Comparison of ENCODE assay signal across 24 cellular contexts in genomic region chr20:64217539-64217938, GRCh38. TPM values are rescaled to one million over a fixed set of nuclear protein-coding genes. Genes with fewer than 3 reads are reported as not detected.
DNase-seq lines count a peak whose midpoint lies in the region; ATAC-seq, FAIRE-seq and TF ChIP-seq lines count a peak whose summit lies in the region.
"Had no signal": no experiment of that assay in that cellular context is flagged by ENCODE, and none has a peak within 500 bp of the region (broad histone marks: within the 10 kb centered on the region; RNA-seq: fewer than 3 reads in every experiment).

No MANE protein-coding gene starts in this region.

- no peak for TF ChIP-seq EP300 in SK-N-SH (IDR thresholded peaks at IDR 0.05; ENCODE audit: borderline replicate concordance in 1 of 2, low read depth in 1 of 2, low read length in 1 of 2)

- H3K36me3 ChIP-seq in SK-N-SH (replicated peaks in 1 of 2; ENCODE audit: control insufficient read depth in 1 of 2, insufficient read depth in 2 of 2, low read length in 1 of 2) (no peaks in the 10 kb centered on the region), HEK293 (ENCODE audit: control insufficient read depth in 2 of 2, insufficient read depth in 1 of 2, low read length in 2 of 2) (no peaks in the 10 kb centered on the region), WERI-Rb-1 (peaks cover 2% of the 10 kb centered on the region; the same call in 1 of the 2 replicates), mucosa of descending colon (ENCODE audit: low read depth) (no peaks in the 10 kb centered on the region)

- POLR2A ChIA-PET in SK-N-SH (lab: Yijun Ruan, JAX), result no interaction called here
- POLR2A ChIA-PET in HEK293 (lab: Yijun Ruan, JAX), result no interaction called here

- intact Hi-C loops in mucosa of descending colon (cut with DNase I, micrococcal nuclease), result no loop called here

- no peak for FAIRE-seq in D721Med (lab: Jason Lieb, UNC)
- FAIRE-seq: A549, GM12878, RCC 7860 had no signal

- ATAC-seq in SK-N-SH treated with all-trans-retinoic acid at 6 μM for 48 hours, result no peak
- peak; percentile 15 for ATAC-seq in mucosa of descending colon
- ATAC-seq in GM18858 (IDR thresholded peaks at IDR 0.05; ENCODE audit: unreplicated experiment), result no peak
- ATAC-seq: A549, GM12878 had no signal

- no peak overlapping the region for H3K9ac ChIP-seq in SK-N-SH

- H3K27me3 ChIP-seq in SK-N-SH (ENCODE audit: insufficient read depth) (no peaks in the 10 kb centered on the region; the same call in 1 of the 2 replicates), WERI-Rb-1 (ENCODE audit: insufficient read depth, low read depth, severe bottlenecking) (no peaks in the 10 kb centered on the region)

- H3K4me3 ChIP-seq in SK-N-SH (ENCODE audit: low read depth in 2 of 2, low read length in 1 of 2) (no peak overlapping the region), HEK293 (ENCODE audit: low read depth, low read length) (no peak overlapping the region), WERI-Rb-1 (ENCODE audit: low read depth, low read length) (no peak overlapping the region), mucosa of descending colon (no peak overlapping the region)
- H3K4me3 ChIP-seq: A549, GM12878 had no signal

- no peaks in the 10 kb centered on the region for H3K9me3 ChIP-seq in SK-N-SH
- no peaks in the 10 kb centered on the region for H3K9me3 ChIP-seq in HEK293 (ENCODE audit: control insufficient read depth, insufficient read depth, low read depth, low read length)
- H3K9me3 ChIP-seq in WERI-Rb-1 (ENCODE audit: severe bottlenecking), result no peaks in the 10 kb centered on the region
- no peaks in the 10 kb centered on the region for H3K9me3 ChIP-seq in mucosa of descending colon
- H3K9me3 ChIP-seq: A549 had no signal

- DNase-seq in SK-N-SH (peak; percentile 55), WERI-Rb-1 (peak; percentile 77), mucosa of descending colon (no peak), COLO668 (lab: John Stamatoyannopoulos, UW; ENCODE audit: unreplicated experiment) (no peak), D721Med (ENCODE audit: insufficient read length, low spot score) (no peak)
- DNase-seq: DMS79 treated with DMSO at 0.1 percent for 48 hours, GOT3, HCEC 1CT, MM.1S, NCI-H1048, NCI-H1417 treated with DMSO at 0.1 percent for 48 hours, NCI-H187, NCI-H446 treated with DMSO at 0.1 percent for 48 hours, NCI-H748 treated with DMSO at 0.1 percent for 48 hours, OCI-M1, SHP77 had no signal

- H3K9me2 ChIP-seq in SK-N-SH, result no peaks in the 10 kb centered on the region

- no peaks in the 10 kb centered on the region for H3F3A ChIP-seq in SK-N-SH (replicated peaks; ENCODE audit: insufficient read depth)

- no peak for TF ChIP-seq CTCF in SK-N-SH (IDR thresholded peaks at IDR 0.05)
- TF ChIP-seq CTCF in HEK293 (tag by site-specific recombination; IDR thresholded peaks at IDR 0.05), result no peak
- TF ChIP-seq CTCF in WERI-Rb-1 (IDR thresholded peaks at IDR 0.05; ENCODE audit: low read depth, low read length), result no peak
- TF ChIP-seq CTCF in mucosa of descending colon (IDR thresholded peaks at IDR 0.05), result no peak
- no peak for TF ChIP-seq CTCF in D721Med (IDR thresholded peaks at IDR 0.05; ENCODE audit: insufficient read depth, missing control alignments)

- no peak overlapping the region; a peak in 1 of 4 replicates for H3K27ac ChIP-seq in SK-N-SH (ENCODE audit: low read depth in 2 of 2, low read length in 1 of 2)
- H3K27ac ChIP-seq in HEK293 (ENCODE audit: extremely low read depth, low read depth, low read length), result no peak overlapping the region
- peak overlapping the region; percentile 56 for H3K27ac ChIP-seq in WERI-Rb-1
- H3K27ac ChIP-seq: A549 had no signal

- CTCF ChIA-PET in SK-N-SH (lab: Yijun Ruan, JAX) (no interaction called here), HEK293 (lab: Yijun Ruan, JAX) (interaction anchor here (0.6 kb wide), 1 partner anchor 993 kb away, joined by 3 read pairs; no protein-coding TSS in a partner anchor)

- no peak overlapping the region for H2AFZ ChIP-seq in SK-N-SH (ENCODE audit: low read depth)

- no peaks in the 10 kb centered on the region for H3K79me2 ChIP-seq in SK-N-SH (ENCODE audit: insufficient read depth)

- no peak for TF ChIP-seq RAD21 in SK-N-SH (IDR thresholded peaks at IDR 0.05; ENCODE audit: low read length)

- no peaks in the 10 kb centered on the region for H4K20me1 ChIP-seq in SK-N-SH (ENCODE audit: insufficient read depth)

- 60% methylated on average over 6 of the region's 6 CpGs for WGBS in SK-N-SH (ENCODE audit: low lambda C conversion rate)

- H3K4me1 ChIP-seq in SK-N-SH (ENCODE audit: control insufficient read depth in 1 of 2, insufficient read depth in 2 of 2, low read depth in 1 of 2, low read length in 1 of 2) (peaks cover 0 to 42% of the 10 kb centered on the region in 2 experiments; a peak in 1 of 4 replicates), HEK293 (ENCODE audit: control insufficient read depth, insufficient read depth, low read length) (no peaks in the 10 kb centered on the region), mucosa of descending colon (ENCODE audit: low read depth) (no peaks in the 10 kb centered on the region)
- H3K4me1 ChIP-seq: A549 had no signal

- no peak overlapping the region for H3K4me2 ChIP-seq in SK-N-SH
- H3K4me2 ChIP-seq: A549 had no signal

TF ChIP-seq in SK-N-SH, 30 proteins besides CTCF, POLR2A, EP300 and RAD21 (continues in another document):
- TF ChIP-seq TEAD4 (IDR thresholded peaks at IDR 0.05; ENCODE audit: borderline replicate concordance, insufficient read depth) (no peak), NRF1 (IDR thresholded peaks at IDR 0.05; ENCODE audit: low read depth, low read length) (no peak), GABPA (IDR thresholded peaks at IDR 0.05; ENCODE audit: low read depth) (no peak), RCOR1 (IDR thresholded peaks at IDR 0.05; ENCODE audit: low read length) (no peak), FOXM1 (IDR thresholded peaks at IDR 0.05; ENCODE audit: low read depth) (no peak), JUND (IDR thresholded peaks at IDR 0.05) (no peak), SMC3 (IDR thresholded peaks at IDR 0.05; ENCODE audit: low read depth, low read length) (no peak), FOSL2 (IDR thresholded peaks at IDR 0.05; ENCODE audit: borderline replicate concordance, low read depth) (no peak), RFX5 (IDR thresholded peaks at IDR 0.05; ENCODE audit: low read length) (no peak)

TF ChIP-seq in SK-N-SH treated with all-trans-retinoic acid at 6 μM for 48 hours, 23 proteins besides CTCF, POLR2A, EP300 and RAD21 (continues in another document):
- TF ChIP-seq CSDC2 (CRISPR knock-in tag; IDR thresholded peaks at IDR 0.05), result no peak
- TF ChIP-seq OSR1 (CRISPR knock-in tag; IDR thresholded peaks at IDR 0.05), result no peak
- TF ChIP-seq TCF4 (CRISPR knock-in tag; IDR thresholded peaks at IDR 0.05; ENCODE audit: borderline replicate concordance), result no peak
- TF ChIP-seq RARB (CRISPR knock-in tag; IDR thresholded peaks at IDR 0.05), result no peak
- TF ChIP-seq ESRRG (CRISPR knock-in tag; IDR thresholded peaks at IDR 0.05), result no peak
- TF ChIP-seq BACH2 (CRISPR knock-in tag; IDR thresholded peaks at IDR 0.05; ENCODE audit: borderline replicate concordance), result no peak
- TF ChIP-seq SNAI2 (CRISPR knock-in tag; IDR thresholded peaks at IDR 0.05), result no peak
- no peak for TF ChIP-seq GLIS3 (CRISPR knock-in tag; IDR thresholded peaks at IDR 0.05)
- TF ChIP-seq ARNTL (CRISPR knock-in tag; IDR thresholded peaks at IDR 0.05; ENCODE audit: borderline replicate concordance, low read depth), result no peak
- no peak for TF ChIP-seq ZNF565 (CRISPR knock-in tag; conservative IDR thresholded peaks at IDR 0.05; ENCODE audit: low read depth)

TF ChIP-seq in HEK293, 187 proteins besides CTCF, POLR2A, EP300 and RAD21:
- TF ChIP-seq ZFP69B (tag by site-specific recombination; IDR thresholded peaks at IDR 0.05) (0 out of 2 replicates have a peak, but pooled peaks have one; percentile 36), ZNF248 (tag by site-specific recombination; IDR thresholded peaks at IDR 0.05) (no peak), KLF1 (tag by site-specific recombination; IDR thresholded peaks at IDR 0.05) (0 out of 2 replicates have a peak, but pooled peaks have one; percentile 42), GLIS1 (tag by site-specific recombination; IDR thresholded peaks at IDR 0.05) (0 out of 2 replicates have a peak, but pooled peaks have one; percentile 25)

RNA-seq across cellular contexts. Expression of gene PCMTD2, which starts 38.0 kb away (rescaled TPM):
- 50.7 and 53.2 TPM in 2 replicates for polyA plus RNA-seq in SK-N-SH (2012; rRNA removed)
- 50.7 and 59.5 TPM in 2 replicates for polyA plus RNA-seq in SK-N-SH (2012; cell fraction: cytosol; rRNA removed)
- 82.8 and 120 TPM in 2 replicates for polyA plus RNA-seq in SK-N-SH (2012; cell fraction: nucleus; rRNA removed)
- 10 to 100 TPM; 31.1 to 47.4 (median 34.9) TPM for total RNA-seq in mucosa of descending colon

RNA-seq across cellular contexts. Expression of gene MYT1, which starts 53.3 kb away (rescaled TPM):
- polyA plus RNA-seq in SK-N-SH (2012; rRNA removed), result 0.10 and 0.23 TPM in 2 replicates
- polyA plus RNA-seq in SK-N-SH (2012; cell fraction: cytosol; rRNA removed), result 0.08 and 0.41 TPM in 2 replicates
- 0.31 and 0.52 TPM in 2 replicates for polyA plus RNA-seq in SK-N-SH (2012; cell fraction: nucleus; rRNA removed)
- total RNA-seq in mucosa of descending colon, result under 1 TPM; 0.12 to 0.76 (median 0.14) TPM
- total RNA-seq: CD4-positive, alpha-beta memory T cell; GM12878; T-helper 2 cell treated with Interferon-gamma antibody and Interleukin-4, amounts not matched to agents 100 ng/mL and 5 ng/mL, for 36 hours had no signal
- polyA plus RNA-seq: CD4-positive, alpha-beta memory T cell had no signal

Comparison
In these comparisons a context has a peak if more than half of its experiments do, and no peak if none do; other contexts are left out.
1. DNase-seq: peak in SK-N-SH (single experiment) and WERI-Rb-1 (single experiment); none in mucosa of descending colon (0 of 3), COLO668 (single experiment) and D721Med (single experiment).